18 cellular contexts compared by ENCODE assay signal in genomic region chr1:55140137-55140536, GRCh38.
DNase-seq lines count a peak whose midpoint lies in the region; ATAC-seq, FAIRE-seq and TF ChIP-seq lines count a peak whose summit lies in the region.
"Had no signal": no experiment of that assay in that cellular context is flagged by ENCODE, and none has a peak within 500 bp of the region (broad histone marks: within the 10 kb centered on the region; RNA-seq: fewer than 3 reads in every experiment).

No MANE protein-coding gene starts in this region.

- H3K4me1 Mint-ChIP-seq in T-helper 2 cell treated with Interferon-gamma antibody and Interleukin-4, amounts not matched to agents 5 μg/mL and 100 μg/mL, for 36 hours (ENCODE audit: low read depth): peaks cover 15% of the 10 kb centered on the region

- no peaks in the 10 kb centered on the region for H3K9me3 ChIP-seq in osteoblast (ENCODE audit: low read depth, low read length)
- no peaks in the 10 kb centered on the region for H3K9me3 ChIP-seq in PC-9 (ENCODE audit: insufficient read depth, low read depth)
- H3K9me3 ChIP-seq: gastroesophageal sphincter, left lung, stomach, tibial artery had no signal

- POLR2A ChIA-PET in PC-9 (lab: Charles Lee; ENCODE audit: unreplicated experiment): no interaction called here

- H4K20me1 ChIP-seq in osteoblast (ENCODE audit: insufficient read depth, low read length) (no peaks in the 10 kb centered on the region), PC-9 (ENCODE audit: insufficient read depth) (no peaks in the 10 kb centered on the region)

- H3K4me1 ChIP-seq in osteoblast (ENCODE audit: insufficient read depth, low read length): no peaks in the 10 kb centered on the region
- no peaks in the 10 kb centered on the region for H3K4me1 ChIP-seq in PC-9 (replicated peaks; ENCODE audit: insufficient read depth)

- H3K9me2 ChIP-seq in PC-9 (ENCODE audit: insufficient read depth): no peaks in the 10 kb centered on the region

- DNase-seq in T-helper 2 cell treated with Interferon-gamma antibody and Interleukin-4, amounts not matched to agents 5 μg/mL and 100 μg/mL, for 36 hours (ENCODE audit: low spot score): no peak
- DNase-seq in T-helper 2 cell (no peak), D721Med (ENCODE audit: insufficient read length, low spot score) (no peak), amniotic epithelial cell (ENCODE audit: low read depth) (peak; percentile 25), osteoblast (ENCODE audit: insufficient read length, low spot score, missing footprints) (no peak), PC-9 (no peak)
- DNase-seq: activated CD8-positive, alpha-beta memory T cell treated with anti-CD3 and anti-CD28 coated beads for 24 hours had no signal

- no TSS peak for BruUV-seq in PC-9 (replicated peaks; lab: Mats Ljungman, UMichigan)

- peaks cover 36% of the 10 kb centered on the region for H3F3A ChIP-seq in PC-9 (ENCODE audit: insufficient read depth, low read depth)

- H3K4me2 ChIP-seq in osteoblast (ENCODE audit: insufficient read depth, low read length) (no peak overlapping the region), PC-9 (no peak overlapping the region)

- H3K4me3 ChIP-seq in osteoblast (ENCODE audit: insufficient read depth, low read length) (no peak overlapping the region), PC-9 (no peak overlapping the region)
- H3K4me3 ChIP-seq: gastroesophageal sphincter, left lung, SK-N-MC, stomach, tibial artery had no signal

- H3K79me2 ChIP-seq in osteoblast (ENCODE audit: insufficient read depth, low read length) (no peaks in the 10 kb centered on the region), PC-9 (ENCODE audit: low read depth) (no peaks in the 10 kb centered on the region)

- H3K27ac ChIP-seq in osteoblast (ENCODE audit: low read depth, low read length): peak overlapping the region; percentile 56
- no peak overlapping the region for H3K27ac ChIP-seq in PC-9
- H3K27ac ChIP-seq: HL-60, SK-N-MC, VCaP had no signal

- H3K27ac Mint-ChIP-seq in T-helper 2 cell treated with Interferon-gamma antibody and Interleukin-4, amounts not matched to agents 5 μg/mL and 100 μg/mL, for 36 hours: peak overlapping the region; percentile 13
- H3K27ac Mint-ChIP-seq: H9 had no signal

- CTCF ChIA-PET in PC-9 (lab: Charles Lee): interaction anchor here (0.6 to 1.0 kb wide), 2 partner anchors 137 to 199 kb away, joined by 6 to 8 read pairs; no protein-coding TSS in a partner anchor

- ATAC-seq in HG03460 (IDR thresholded peaks at IDR 0.05; ENCODE audit: unreplicated experiment) (no peak), HG02938 (IDR thresholded peaks at IDR 0.05; ENCODE audit: unreplicated experiment) (no peak)

- FAIRE-seq in D721Med (lab: Jason Lieb, UNC): peak; percentile 55

- no peaks in the 10 kb centered on the region for H3K27me3 Mint-ChIP-seq in T-helper 2 cell treated with Interferon-gamma antibody and Interleukin-4, amounts not matched to agents 5 μg/mL and 100 μg/mL, for 36 hours (ENCODE audit: low read depth)

- H3K27me3 ChIP-seq in osteoblast (ENCODE audit: insufficient read depth, low read length): no peaks in the 10 kb centered on the region
- no peaks in the 10 kb centered on the region for H3K27me3 ChIP-seq in PC-9 (ENCODE audit: insufficient read depth, low read depth)
- H3K27me3 ChIP-seq: gastroesophageal sphincter, left lung, stomach, tibial artery had no signal

- TF ChIP-seq CTCF in D721Med (IDR thresholded peaks at IDR 0.05; ENCODE audit: insufficient read depth, missing control alignments) (no peak), osteoblast (IDR thresholded peaks at IDR 0.05; ENCODE audit: extremely low read depth, low read depth, low read length) (no peak), PC-9 (conservative IDR thresholded peaks at IDR 0.05) (no peak)

- H3K36me3 Mint-ChIP-seq in T-helper 2 cell treated with Interferon-gamma antibody and Interleukin-4, amounts not matched to agents 5 μg/mL and 100 μg/mL, for 36 hours (ENCODE audit: low read depth): peaks cover 23% of the 10 kb centered on the region
- H3K36me3 Mint-ChIP-seq: activated naive CD4-positive, alpha-beta T cell treated with anti-CD3 and anti-CD28 coated beads, Interleukin-2, amount 50 U/mL, for 72 hours had no signal

- no peaks in the 10 kb centered on the region for H3K9me3 Mint-ChIP-seq in T-helper 2 cell treated with Interferon-gamma antibody and Interleukin-4, amounts not matched to agents 5 μg/mL and 100 μg/mL, for 36 hours
- H3K9me3 Mint-ChIP-seq: activated naive CD4-positive, alpha-beta T cell treated with anti-CD3 and anti-CD28 coated beads, Interleukin-2, amount 50 U/mL, for 72 hours; H9 had no signal

- intact Hi-C loops in PC-9 (cut with micrococcal nuclease; ENCODE audit: unreplicated experiment): loop anchor here (1.0 to 5.0 kb wide), 5 partner anchors 43 to 1567 kb away; no protein-coding TSS in a partner anchor

- H2AFZ ChIP-seq in osteoblast (ENCODE audit: low read length) (no peak overlapping the region), PC-9 (no peak overlapping the region)

- no peak overlapping the region for H3K4me3 Mint-ChIP-seq in T-helper 2 cell treated with Interferon-gamma antibody and Interleukin-4, amounts not matched to agents 5 μg/mL and 100 μg/mL, for 36 hours
- H3K4me3 Mint-ChIP-seq: H9 had no signal

- H3K36me3 ChIP-seq in osteoblast (ENCODE audit: insufficient read depth, low read length) (peaks cover 62% of the 10 kb centered on the region), PC-9 (ENCODE audit: low read depth) (peaks cover 44% of the 10 kb centered on the region)
